ENCODE assay signal across 8 cellular contexts in the genomic region with DNA sequence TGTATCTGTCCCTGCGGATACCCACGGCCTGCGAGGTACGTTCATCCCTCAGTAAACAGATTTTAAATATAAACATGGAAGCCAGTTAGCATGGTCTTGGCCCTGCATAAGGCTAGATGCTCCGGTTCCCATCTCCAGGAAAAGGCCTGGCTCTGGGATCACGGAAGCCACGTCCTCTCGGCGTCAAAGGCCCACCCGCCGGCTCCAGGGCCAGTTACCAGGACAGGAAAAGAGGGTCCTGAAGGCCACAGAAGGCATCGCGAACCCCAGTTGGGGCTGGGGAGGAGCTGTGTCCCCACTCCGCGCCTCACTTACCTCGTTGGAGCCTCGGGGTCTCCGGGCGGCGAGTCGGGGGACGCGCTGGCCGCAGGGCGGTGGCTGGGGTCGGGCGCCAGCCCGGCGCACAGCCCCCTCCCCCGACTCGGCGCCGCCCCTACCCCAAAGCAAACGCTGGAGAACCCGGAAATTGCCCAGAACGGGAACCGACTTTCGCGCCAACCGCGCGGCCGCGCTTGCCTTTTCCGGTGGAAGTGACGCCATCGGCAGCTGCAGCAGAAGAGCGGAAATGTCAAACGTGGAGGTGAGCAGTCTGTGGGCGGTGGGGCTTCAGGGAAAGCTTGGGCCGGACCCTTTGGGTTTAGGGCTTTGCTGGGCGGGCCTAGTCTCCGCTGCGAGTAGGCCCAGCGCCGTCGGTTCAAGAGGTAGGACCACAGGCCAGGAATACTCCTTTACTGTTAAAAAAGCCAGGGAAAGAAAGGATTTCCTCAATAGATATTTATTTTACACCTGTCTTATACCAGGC.
DNase-seq lines count a peak whose midpoint lies in the region; ATAC-seq and TF ChIP-seq lines count a peak whose summit lies in the region.

Gene TOPBP1, minus strand, starts transcription at position 488 of the 802 bp plus-strand sequence. CDS start 814 bp downstream, outside the sequence.

- no peak for TF ChIP-seq CTCF in C4-2B (conservative IDR thresholded peaks at IDR 0.05)

- ATAC-seq in GM19372 (IDR thresholded peaks at IDR 0.05; ENCODE audit: low read depth, unreplicated experiment) (peak; percentile 88), HG03520 (IDR thresholded peaks at IDR 0.05; ENCODE audit: unreplicated experiment) (peak; percentile 87)

- DNase-seq in NCI-H526 treated with DMSO at 0.1 percent for 48 hours (lab: John Stamatoyannopoulos, UW) = peak; percentile 85
- DNase-seq in activated CD4-positive, alpha-beta T cell treated with anti-CD3 and anti-CD28 coated beads, Interleukin-2, amount 50 U/mL, for 1 hour = peak; percentile 77
- peak; percentile 63 for DNase-seq in dedifferentiated amniotic fluid mesenchymal stem cell (ENCODE audit: extremely low spot score)
- DNase-seq in left kidney (ENCODE audit: low read depth, low spot score) = peak; percentile 96
- DNase-seq in stimulated activated CD4-positive, alpha-beta T cell treated with anti-CD3 and anti-CD28 coated beads, Interleukin-2, amount 100 ng/mL, for 24 hours = peak; percentile 90 to 93

- peak within 1 kb of the TSS; percentile 96 for H3K27ac ChIP-seq in C4-2B

Comparison
In these comparisons a context has a peak if more than half of its experiments do, and no peak if none do; other contexts are left out.
1. Peak in every context shown above with its lines: DNase-seq, ATAC-seq and H3K27ac ChIP-seq.